Comparison of ENCODE assay signal across 1 cellular context in genomic region chr5:91162534-91163381, GRCh38.
TF ChIP-seq lines count a peak whose summit lies in the region.

No MANE protein-coding gene starts in this region.

TF ChIP-seq in WTC11, 78 proteins besides CTCF, POLR2A, EP300 and RAD21 (continued from another document):
- no peak for TF ChIP-seq ARID4B (CRISPR knock-in tag; IDR thresholded peaks at IDR 0.05; ENCODE audit: borderline replicate concordance)
